10 cellular contexts compared by ENCODE assay signal in the genomic region with DNA sequence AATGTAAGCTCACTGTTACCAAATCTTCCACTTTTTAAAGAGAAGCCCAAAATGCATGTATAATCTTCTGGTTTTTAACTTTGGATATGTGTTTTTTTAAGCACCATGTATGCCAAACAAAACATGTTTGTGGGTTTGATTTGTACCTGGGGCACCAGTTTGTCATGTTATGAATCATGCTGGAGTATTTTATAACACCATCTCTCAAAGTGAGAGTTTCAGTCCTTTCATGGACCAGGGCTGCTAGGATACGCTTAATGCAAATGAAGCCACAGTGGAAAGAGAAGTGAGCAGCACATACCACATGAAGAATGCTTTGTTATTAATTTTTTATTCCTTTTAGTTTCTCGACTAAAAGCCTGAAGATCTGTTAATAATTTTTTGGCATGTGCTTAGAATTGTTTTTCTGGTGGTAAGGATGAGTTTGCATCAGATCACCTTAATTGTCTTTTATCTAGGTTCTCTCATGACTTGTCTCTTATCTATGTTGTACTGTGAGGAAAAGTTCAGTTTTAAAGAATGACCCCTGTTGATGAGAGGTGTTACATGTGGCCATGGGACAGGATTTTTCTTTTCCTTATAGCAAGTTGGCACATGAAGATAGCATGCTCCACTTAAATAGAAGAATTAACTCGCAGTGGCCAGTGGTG. TPM values are rescaled to one million over a fixed set of nuclear protein-coding genes. Genes with fewer than 3 reads are reported as not detected.
A peak's percentile ranks its signal among the peaks of the same experiment; 100 is the strongest.
DNase-seq lines count a peak whose midpoint lies in the region; ATAC-seq, FAIRE-seq and TF ChIP-seq lines count a peak whose summit lies in the region.
"Had no signal": no experiment of that assay in that cellular context is flagged by ENCODE, and none has a peak within 500 bp of the region (broad histone marks: within the 10 kb centered on the region; RNA-seq: fewer than 3 reads in every experiment).

No MANE protein-coding gene starts in this region.

- in situ Hi-C loops in gastrocnemius medialis (cut with MboI; ENCODE audit: low sequenced_read_pairs in 4 of 4), result loop anchor here in 1 of 4 donors (25.0 kb wide), 1 partner anchor 720 kb away; no protein-coding TSS in a partner anchor

- H3K4me1 Mint-ChIP-seq in activated naive CD8-positive, alpha-beta T cell treated with anti-CD3 and anti-CD28 coated beads, Interleukin-2, amount 50 U/mL, for 24 hours, result peaks cover 64% of the 10 kb centered on the region

- intact Hi-C loops in gastrocnemius medialis (cut with DNase I; ENCODE audit: low total_unique reads), result loop anchor here (10.0 kb wide), 1 partner anchor 1712 kb away; the partner anchor contains the start of gene PIGC

- peaks cover 3 to 11% of the 10 kb centered on the region in 2 donors for H3K4me1 ChIP-seq in gastrocnemius medialis
- H3K4me1 ChIP-seq in small intestine (ENCODE audit: control insufficient read depth in 2 of 2, insufficient read depth in 1 of 2, low read depth in 1 of 2, low read length in 1 of 2), result peaks cover 0 to under 1% of the 10 kb centered on the region in 2 donors

- H3K4me3 Mint-ChIP-seq in activated naive CD8-positive, alpha-beta T cell treated with anti-CD3 and anti-CD28 coated beads, Interleukin-2, amount 50 U/mL, for 24 hours, result peak overlapping the region; percentile 39

- peak overlapping the region; percentile 91 for H3K27ac Mint-ChIP-seq in activated naive CD8-positive, alpha-beta T cell treated with anti-CD3 and anti-CD28 coated beads, Interleukin-2, amount 50 U/mL, for 24 hours

- no peaks in the 10 kb centered on the region for H3K27me3 Mint-ChIP-seq in activated naive CD8-positive, alpha-beta T cell treated with anti-CD3 and anti-CD28 coated beads, Interleukin-2, amount 50 U/mL, for 24 hours

- TF ChIP-seq CTCF in gastrocnemius medialis (IDR thresholded peaks at IDR 0.05 in 4 of 5, conservative IDR thresholded peaks at IDR 0.05 in 1 of 5), result no peak

- H3K27ac ChIP-seq in gastrocnemius medialis (no peak overlapping the region), small intestine (ENCODE audit: low read depth in 1 of 2, low read length in 1 of 2) (no peak overlapping the region)
- H3K27ac ChIP-seq: hepatocyte had no signal

- H3K9me3 ChIP-seq in gastrocnemius medialis (no peaks in the 10 kb centered on the region), small intestine (ENCODE audit: control insufficient read depth, low read depth) (no peaks in the 10 kb centered on the region)

- DNase-seq in activated naive CD8-positive, alpha-beta T cell treated with anti-CD3 and anti-CD28 coated beads, Interleukin-2, amount 50 U/mL, for 24 hours, result peak; percentile 28
- DNase-seq in mucosa of gallbladder (ENCODE audit: low spot score), result no peak
- DNase-seq in gastrocnemius medialis, result no peak
- no peak for DNase-seq in nucleus accumbens (lab: John Stamatoyannopoulos, UW)
- DNase-seq in small intestine, result no peak
- DNase-seq: activated effector memory CD4-positive, alpha-beta T cell treated with anti-CD3 and anti-CD28 coated beads, Interleukin-2, amount 50 U/mL, for 16 hours had no signal

- no peaks in the 10 kb centered on the region for H3K9me3 Mint-ChIP-seq in activated naive CD8-positive, alpha-beta T cell treated with anti-CD3 and anti-CD28 coated beads, Interleukin-2, amount 50 U/mL, for 24 hours

- H3K36me3 ChIP-seq in gastrocnemius medialis, result no peaks in the 10 kb centered on the region
- no peaks in the 10 kb centered on the region for H3K36me3 ChIP-seq in small intestine (ENCODE audit: control insufficient read depth in 2 of 2, insufficient read depth in 2 of 2, low read length in 2 of 2)

- FAIRE-seq in small intestine (lab: Jason Lieb, UNC), result no peak

- no peak overlapping the region for H3K4me3 ChIP-seq in gastrocnemius medialis
- H3K4me3 ChIP-seq in small intestine (ENCODE audit: low read depth in 1 of 2, low read length in 2 of 2), result no peak overlapping the region
- H3K4me3 ChIP-seq: hepatocyte had no signal

- ATAC-seq in GM18498 (IDR thresholded peaks at IDR 0.05; ENCODE audit: unreplicated experiment) (peak; percentile 40), GM21367 (IDR thresholded peaks at IDR 0.05; ENCODE audit: unreplicated experiment) (peak; percentile 44), HG03439 (IDR thresholded peaks at IDR 0.05; ENCODE audit: unreplicated experiment) (peak; percentile 33), gastrocnemius medialis (no peak)
- peak; percentile 55 for ATAC-seq in activated naive CD8-positive, alpha-beta T cell treated with anti-CD3 and anti-CD28 coated beads, Interleukin-2, amount 50 U/mL, for 24 hours

- no peak for TF ChIP-seq POLR2A in gastrocnemius medialis (IDR thresholded peaks at IDR 0.05)

- 67 to 83% (median 69%) methylated on average over 3 of the region's 3 CpGs for WGBS in small intestine, 3 donors

- peaks cover 3% of the 10 kb centered on the region for H3K36me3 Mint-ChIP-seq in activated naive CD8-positive, alpha-beta T cell treated with anti-CD3 and anti-CD28 coated beads, Interleukin-2, amount 50 U/mL, for 24 hours (ENCODE audit: low read depth)

- H3K27me3 ChIP-seq in gastrocnemius medialis (no peaks in the 10 kb centered on the region), small intestine (ENCODE audit: control insufficient read depth in 2 of 2, insufficient read depth in 2 of 2, low read length in 2 of 2) (no peaks in the 10 kb centered on the region)
- H3K27me3 ChIP-seq: hepatocyte had no signal

RNA-seq across cellular contexts. Expression of gene RABGAP1L, which starts 2.0 kb away (rescaled TPM):
- total RNA-seq in mucosa of gallbladder (87.4 TPM), gastrocnemius medialis (10 to 100 TPM in 3 of 4 donors, 1 to 10 TPM in 1; 8.8 to 22.2 (median 14.9) TPM)
- 10 to 100 TPM; 20.6 to 27.1 (median 23.2) TPM for polyA plus RNA-seq in small intestine

Comparison
In these comparisons a context has a peak if more than half of its experiments do, and no peak if none do; other contexts are left out.
1. ATAC-seq: peak in GM18498 (single experiment), GM21367 (single experiment), HG03439 (single experiment) and activated naive CD8-positive, alpha-beta T cell treated with anti-CD3 and anti-CD28 coated beads, Interleukin-2, amount 50 U/mL, for 24 hours (single experiment); none in gastrocnemius medialis (0 of 2).